In genomic region chr20:49039854-49040253, GRCh38 we compare ENCODE assay signal across 1 cellular context.
TF ChIP-seq lines count a peak whose summit lies in the region.

No MANE protein-coding gene starts in this region.

TF ChIP-seq in GM23338, 12 proteins besides CTCF, POLR2A, EP300 and RAD21 (continued from another document):
- TF ChIP-seq ZNF462 (CRISPR knock-in tag; IDR thresholded peaks at IDR 0.05) (no peak), EZH2 (IDR thresholded peaks at IDR 0.05; ENCODE audit: low read depth, unreplicated experiment) (no peak), REST (IDR thresholded peaks at IDR 0.05; ENCODE audit: unreplicated experiment) (no peak), CREB1 (CRISPR knock-in tag; IDR thresholded peaks at IDR 0.05; ENCODE audit: low read depth) (no peak), STAT1 (IDR thresholded peaks at IDR 0.05; ENCODE audit: unreplicated experiment) (no peak), POLR2AphosphoS5 (IDR thresholded peaks at IDR 0.05; ENCODE audit: low read depth) (no peak), NANOG (IDR thresholded peaks at IDR 0.05; ENCODE audit: borderline replicate concordance) (no peak), EZH2phosphoT487 (IDR thresholded peaks at IDR 0.05; ENCODE audit: unreplicated experiment) (no peak), JUNB (IDR thresholded peaks at IDR 0.05; ENCODE audit: unreplicated experiment) (no peak), ETS1 (IDR thresholded peaks at IDR 0.05) (no peak), ZNF331 (CRISPR knock-in tag; IDR thresholded peaks at IDR 0.05; ENCODE audit: low read depth) (no peak)
